Comparison of ENCODE assay signal across 20 cellular contexts in genomic region chr6:7628479-7628878, GRCh38.
"Had no signal": no experiment of that assay in that cellular context is flagged by ENCODE, and none has a peak within 500 bp of the region (broad histone marks: within the 10 kb centered on the region; RNA-seq: fewer than 3 reads in every experiment).

No MANE protein-coding gene starts in this region.

- DNase-seq: activated CD4-positive, alpha-beta T cell treated with anti-CD3 and anti-CD28 coated beads for 4 hours; activated CD8-positive, alpha-beta memory T cell treated with anti-CD3 and anti-CD28 coated beads, Interleukin-2, amount 50 U/mL, for 4 hours; activated CD8-positive, alpha-beta T cell treated with anti-CD3 and anti-CD28 coated beads for 36 hours; activated gamma-delta T cell treated with Interleukin-2 at 50 U/mL for 16 hours; activated naive CD8-positive, alpha-beta T cell treated with anti-CD3 and anti-CD28 coated beads for 36 hours; activated T-cell treated with anti-CD3 and anti-CD28 coated beads, Interleukin-2, amount 50 U/mL, for 72 hours; aorta; hippocampal formation; left colon; mucosa of descending colon; natural killer cell; sigmoid colon; stimulated activated CD4-positive, alpha-beta T cell treated with anti-CD3 and anti-CD28 coated beads, Interleukin-4, amount 100 ng/mL, for 1 hour; stimulated activated CD8-positive, alpha-beta memory T cell treated with anti-CD3 and anti-CD28 coated beads, Interleukin-4, amount 100 ng/mL, for 48 hours; T1000; testis; upper lobe of right lung; WERI-Rb-1 had no signal

- H3K27me3 ChIP-seq: sigmoid colon, testis, upper lobe of right lung had no signal

- H3K4me3 Mint-ChIP-seq: activated CD8-positive, alpha-beta T cell treated with anti-CD3 and anti-CD28 coated beads for 36 hours; activated naive CD8-positive, alpha-beta T cell treated with anti-CD3 and anti-CD28 coated beads for 36 hours; activated T-cell treated with anti-CD3 and anti-CD28 coated beads, Interleukin-2, amount 50 U/mL, for 72 hours; natural killer cell; stimulated activated naive CD8-positive, alpha-beta T cell treated with anti-CD3 and anti-CD28 coated beads, Interleukin-15, Interleukin-2, amounts not matched to agents 100 ng/mL and 50 ng/mL, for 24 hours had no signal

- H3K9me3 Mint-ChIP-seq: activated CD8-positive, alpha-beta T cell treated with anti-CD3 and anti-CD28 coated beads for 36 hours; activated naive CD8-positive, alpha-beta T cell treated with anti-CD3 and anti-CD28 coated beads for 36 hours; activated T-cell treated with anti-CD3 and anti-CD28 coated beads, Interleukin-2, amount 50 U/mL, for 72 hours; natural killer cell; stimulated activated naive CD8-positive, alpha-beta T cell treated with anti-CD3 and anti-CD28 coated beads, Interleukin-15, Interleukin-2, amounts not matched to agents 100 ng/mL and 50 ng/mL, for 24 hours had no signal

- ATAC-seq: activated CD8-positive, alpha-beta T cell treated with anti-CD3 and anti-CD28 coated beads for 36 hours; activated T-cell treated with anti-CD3 and anti-CD28 coated beads, Interleukin-2, amount 50 U/mL, for 72 hours; left colon; mucosa of descending colon; natural killer cell; upper lobe of right lung had no signal

- H3K4me3 ChIP-seq: lung, mucosa of descending colon, sigmoid colon, testis, upper lobe of right lung had no signal

- H3K4me1 Mint-ChIP-seq: activated naive CD8-positive, alpha-beta T cell treated with anti-CD3 and anti-CD28 coated beads for 36 hours; natural killer cell had no signal

- H3K36me3 Mint-ChIP-seq: activated naive CD8-positive, alpha-beta T cell treated with anti-CD3 and anti-CD28 coated beads for 36 hours; natural killer cell had no signal

- H3K4me1 ChIP-seq: sigmoid colon, testis, upper lobe of right lung had no signal

- H3K27ac ChIP-seq: sigmoid colon, testis, upper lobe of right lung, WERI-Rb-1 had no signal

- H3K9me3 ChIP-seq: mucosa of descending colon, sigmoid colon, testis, upper lobe of right lung had no signal

- H3K36me3 ChIP-seq: sigmoid colon, upper lobe of right lung, WERI-Rb-1 had no signal

- H3K27ac Mint-ChIP-seq: activated CD8-positive, alpha-beta T cell treated with anti-CD3 and anti-CD28 coated beads for 36 hours; activated naive CD8-positive, alpha-beta T cell treated with anti-CD3 and anti-CD28 coated beads for 36 hours; activated T-cell treated with anti-CD3 and anti-CD28 coated beads, Interleukin-2, amount 50 U/mL, for 72 hours; natural killer cell; stimulated activated naive CD8-positive, alpha-beta T cell treated with anti-CD3 and anti-CD28 coated beads, Interleukin-15, Interleukin-2, amounts not matched to agents 100 ng/mL and 50 ng/mL, for 24 hours had no signal
